1 cellular context compared by ENCODE assay signal in genomic region chr17:40648326-40648968, GRCh38.
TF ChIP-seq lines count a peak whose summit lies in the region.

No MANE protein-coding gene starts in this region.

TF ChIP-seq in HepG2, 621 proteins besides CTCF, POLR2A, EP300 and RAD21 (continued from another document and continues in another):
- TF ChIP-seq, protein P1, sequence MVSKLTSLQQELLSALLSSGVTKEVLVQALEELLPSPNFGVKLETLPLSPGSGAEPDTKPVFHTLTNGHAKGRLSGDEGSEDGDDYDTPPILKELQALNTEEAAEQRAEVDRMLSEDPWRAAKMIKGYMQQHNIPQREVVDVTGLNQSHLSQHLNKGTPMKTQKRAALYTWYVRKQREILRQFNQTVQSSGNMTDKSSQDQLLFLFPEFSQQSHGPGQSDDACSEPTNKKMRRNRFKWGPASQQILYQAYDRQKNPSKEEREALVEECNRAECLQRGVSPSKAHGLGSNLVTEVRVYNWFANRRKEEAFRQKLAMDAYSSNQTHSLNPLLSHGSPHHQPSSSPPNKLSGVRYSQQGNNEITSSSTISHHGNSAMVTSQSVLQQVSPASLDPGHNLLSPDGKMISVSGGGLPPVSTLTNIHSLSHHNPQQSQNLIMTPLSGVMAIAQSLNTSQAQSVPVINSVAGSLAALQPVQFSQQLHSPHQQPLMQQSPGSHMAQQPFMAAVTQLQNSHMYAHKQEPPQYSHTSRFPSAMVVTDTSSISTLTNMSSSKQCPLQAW (CRISPR knock-in tag; IDR thresholded peaks at IDR 0.05), result no peak
- TF ChIP-seq KDM5B (CRISPR knock-in tag; IDR thresholded peaks at IDR 0.05; ENCODE audit: borderline replicate concordance) (peak; percentile 34; the same call in 1 of the 2 replicates), SP140L (CRISPR knock-in tag; IDR thresholded peaks at IDR 0.05; ENCODE audit: borderline replicate concordance) (no peak), TOPORS (CRISPR knock-in tag; IDR thresholded peaks at IDR 0.05) (no peak), JUNB (CRISPR knock-in tag; IDR thresholded peaks at IDR 0.05; ENCODE audit: borderline replicate concordance) (no peak), ETV5 (CRISPR knock-in tag; IDR thresholded peaks at IDR 0.05; ENCODE audit: borderline replicate concordance) (no peak; the same call in 1 of the 2 replicates), ZNF614 (CRISPR knock-in tag; IDR thresholded peaks at IDR 0.05; ENCODE audit: borderline replicate concordance) (no peak), HCFC1 (IDR thresholded peaks at IDR 0.05; ENCODE audit: low read depth, low read length) (no peak), MAFG (CRISPR knock-in tag; IDR thresholded peaks at IDR 0.05) (no peak), ZNF768 (CRISPR knock-in tag; IDR thresholded peaks at IDR 0.05) (peak; percentile 76; the same call in 1 of the 2 replicates), ATF4 (CRISPR knock-in tag; IDR thresholded peaks at IDR 0.05) (no peak), ZNF256 (CRISPR knock-in tag; conservative IDR thresholded peaks at IDR 0.05) (no peak), SNRNP70 (IDR thresholded peaks at IDR 0.05; ENCODE audit: low read depth, low read length) (no peak), KLF9 (CRISPR knock-in tag; IDR thresholded peaks at IDR 0.05; ENCODE audit: low read depth) (no peak), ARNT2 (CRISPR knock-in tag; IDR thresholded peaks at IDR 0.05; ENCODE audit: low read depth) (peak; percentile 27; the same call in 1 of the 2 replicates), NFRKB (IDR thresholded peaks at IDR 0.05) (no peak), MEF2D (CRISPR knock-in tag; IDR thresholded peaks at IDR 0.05) (0 out of 2 replicates have a peak, but pooled peaks have one; percentile 2), TP53 (CRISPR knock-in tag; conservative IDR thresholded peaks at IDR 0.05) (no peak), RORA (CRISPR knock-in tag; IDR thresholded peaks at IDR 0.05) (no peak), ATAD3A (CRISPR knock-in tag; IDR thresholded peaks at IDR 0.05) (no peak), ZNF317 (CRISPR knock-in tag; IDR thresholded peaks at IDR 0.05) (peak; percentile 81), MIER3 (CRISPR knock-in tag; IDR thresholded peaks at IDR 0.05; ENCODE audit: borderline replicate concordance) (no peak), ZNF713 (CRISPR knock-in tag; IDR thresholded peaks at IDR 0.05) (no peak), MLXIP (CRISPR knock-in tag; IDR thresholded peaks at IDR 0.05; ENCODE audit: borderline replicate concordance) (no peak), SNAPC4 (CRISPR knock-in tag; IDR thresholded peaks at IDR 0.05) (no peak), SP2 (CRISPR knock-in tag; IDR thresholded peaks at IDR 0.05) (no peak), BRD4 (CRISPR knock-in tag; IDR thresholded peaks at IDR 0.05) (peak; percentile 63; the same call in 1 of the 2 replicates), NBN (conservative IDR thresholded peaks at IDR 0.05) (no peak), ZFP36L2 (CRISPR knock-in tag; IDR thresholded peaks at IDR 0.05) (no peak), SMARCE1 (IDR thresholded peaks at IDR 0.05; ENCODE audit: borderline replicate concordance) (no peak), ZNF781 (CRISPR knock-in tag; IDR thresholded peaks at IDR 0.05; ENCODE audit: borderline replicate concordance, not compliant biosample characterization) (no peak), DMAP1 (CRISPR knock-in tag; IDR thresholded peaks at IDR 0.05) (peak; percentile 25), ZBTB26 (CRISPR knock-in tag; IDR thresholded peaks at IDR 0.05; ENCODE audit: borderline replicate concordance) (no peak; the same call in 1 of the 2 replicates)
- TF ChIP-seq, protein P2, sequence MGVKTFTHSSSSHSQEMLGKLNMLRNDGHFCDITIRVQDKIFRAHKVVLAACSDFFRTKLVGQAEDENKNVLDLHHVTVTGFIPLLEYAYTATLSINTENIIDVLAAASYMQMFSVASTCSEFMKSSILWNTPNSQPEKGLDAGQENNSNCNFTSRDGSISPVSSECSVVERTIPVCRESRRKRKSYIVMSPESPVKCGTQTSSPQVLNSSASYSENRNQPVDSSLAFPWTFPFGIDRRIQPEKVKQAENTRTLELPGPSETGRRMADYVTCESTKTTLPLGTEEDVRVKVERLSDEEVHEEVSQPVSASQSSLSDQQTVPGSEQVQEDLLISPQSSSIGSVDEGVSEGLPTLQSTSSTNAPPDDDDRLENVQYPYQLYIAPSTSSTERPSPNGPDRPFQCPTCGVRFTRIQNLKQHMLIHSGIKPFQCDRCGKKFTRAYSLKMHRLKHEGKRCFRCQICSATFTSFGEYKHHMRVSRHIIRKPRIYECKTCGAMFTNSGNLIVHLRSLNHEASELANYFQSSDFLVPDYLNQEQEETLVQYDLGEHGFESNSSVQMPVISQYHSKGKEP (CRISPR knock-in tag; IDR thresholded peaks at IDR 0.05), result no peak
- TF ChIP-seq, protein P3, sequence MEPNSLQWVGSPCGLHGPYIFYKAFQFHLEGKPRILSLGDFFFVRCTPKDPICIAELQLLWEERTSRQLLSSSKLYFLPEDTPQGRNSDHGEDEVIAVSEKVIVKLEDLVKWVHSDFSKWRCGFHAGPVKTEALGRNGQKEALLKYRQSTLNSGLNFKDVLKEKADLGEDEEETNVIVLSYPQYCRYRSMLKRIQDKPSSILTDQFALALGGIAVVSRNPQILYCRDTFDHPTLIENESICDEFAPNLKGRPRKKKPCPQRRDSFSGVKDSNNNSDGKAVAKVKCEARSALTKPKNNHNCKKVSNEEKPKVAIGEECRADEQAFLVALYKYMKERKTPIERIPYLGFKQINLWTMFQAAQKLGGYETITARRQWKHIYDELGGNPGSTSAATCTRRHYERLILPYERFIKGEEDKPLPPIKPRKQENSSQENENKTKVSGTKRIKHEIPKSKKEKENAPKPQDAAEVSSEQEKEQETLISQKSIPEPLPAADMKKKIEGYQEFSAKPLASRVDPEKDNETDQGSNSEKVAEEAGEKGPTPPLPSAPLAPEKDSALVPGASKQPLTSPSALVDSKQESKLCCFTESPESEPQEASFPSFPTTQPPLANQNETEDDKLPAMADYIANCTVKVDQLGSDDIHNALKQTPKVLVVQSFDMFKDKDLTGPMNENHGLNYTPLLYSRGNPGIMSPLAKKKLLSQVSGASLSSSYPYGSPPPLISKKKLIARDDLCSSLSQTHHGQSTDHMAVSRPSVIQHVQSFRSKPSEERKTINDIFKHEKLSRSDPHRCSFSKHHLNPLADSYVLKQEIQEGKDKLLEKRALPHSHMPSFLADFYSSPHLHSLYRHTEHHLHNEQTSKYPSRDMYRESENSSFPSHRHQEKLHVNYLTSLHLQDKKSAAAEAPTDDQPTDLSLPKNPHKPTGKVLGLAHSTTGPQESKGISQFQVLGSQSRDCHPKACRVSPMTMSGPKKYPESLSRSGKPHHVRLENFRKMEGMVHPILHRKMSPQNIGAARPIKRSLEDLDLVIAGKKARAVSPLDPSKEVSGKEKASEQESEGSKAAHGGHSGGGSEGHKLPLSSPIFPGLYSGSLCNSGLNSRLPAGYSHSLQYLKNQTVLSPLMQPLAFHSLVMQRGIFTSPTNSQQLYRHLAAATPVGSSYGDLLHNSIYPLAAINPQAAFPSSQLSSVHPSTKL (CRISPR knock-in tag; IDR thresholded peaks at IDR 0.05), result no peak
- TF ChIP-seq, protein P4, sequence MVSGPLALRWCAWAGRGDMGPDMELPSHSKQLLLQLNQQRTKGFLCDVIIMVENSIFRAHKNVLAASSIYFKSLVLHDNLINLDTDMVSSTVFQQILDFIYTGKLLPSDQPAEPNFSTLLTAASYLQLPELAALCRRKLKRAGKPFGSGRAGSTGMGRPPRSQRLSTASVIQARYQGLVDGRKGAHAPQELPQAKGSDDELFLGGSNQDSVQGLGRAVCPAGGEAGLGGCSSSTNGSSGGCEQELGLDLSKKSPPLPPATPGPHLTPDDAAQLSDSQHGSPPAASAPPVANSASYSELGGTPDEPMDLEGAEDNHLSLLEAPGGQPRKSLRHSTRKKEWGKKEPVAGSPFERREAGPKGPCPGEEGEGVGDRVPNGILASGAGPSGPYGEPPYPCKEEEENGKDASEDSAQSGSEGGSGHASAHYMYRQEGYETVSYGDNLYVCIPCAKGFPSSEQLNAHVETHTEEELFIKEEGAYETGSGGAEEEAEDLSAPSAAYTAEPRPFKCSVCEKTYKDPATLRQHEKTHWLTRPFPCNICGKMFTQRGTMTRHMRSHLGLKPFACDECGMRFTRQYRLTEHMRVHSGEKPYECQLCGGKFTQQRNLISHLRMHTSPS (CRISPR knock-in tag; IDR thresholded peaks at IDR 0.05; ENCODE audit: low read depth), result no peak
- TF ChIP-seq, protein P5, sequence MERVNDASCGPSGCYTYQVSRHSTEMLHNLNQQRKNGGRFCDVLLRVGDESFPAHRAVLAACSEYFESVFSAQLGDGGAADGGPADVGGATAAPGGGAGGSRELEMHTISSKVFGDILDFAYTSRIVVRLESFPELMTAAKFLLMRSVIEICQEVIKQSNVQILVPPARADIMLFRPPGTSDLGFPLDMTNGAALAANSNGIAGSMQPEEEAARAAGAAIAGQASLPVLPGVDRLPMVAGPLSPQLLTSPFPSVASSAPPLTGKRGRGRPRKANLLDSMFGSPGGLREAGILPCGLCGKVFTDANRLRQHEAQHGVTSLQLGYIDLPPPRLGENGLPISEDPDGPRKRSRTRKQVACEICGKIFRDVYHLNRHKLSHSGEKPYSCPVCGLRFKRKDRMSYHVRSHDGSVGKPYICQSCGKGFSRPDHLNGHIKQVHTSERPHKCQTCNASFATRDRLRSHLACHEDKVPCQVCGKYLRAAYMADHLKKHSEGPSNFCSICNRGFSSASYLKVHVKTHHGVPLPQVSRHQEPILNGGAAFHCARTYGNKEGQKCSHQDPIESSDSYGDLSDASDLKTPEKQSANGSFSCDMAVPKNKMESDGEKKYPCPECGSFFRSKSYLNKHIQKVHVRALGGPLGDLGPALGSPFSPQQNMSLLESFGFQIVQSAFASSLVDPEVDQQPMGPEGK (CRISPR knock-in tag; IDR thresholded peaks at IDR 0.05), result no peak; the same call in 1 of the 2 replicates
